ENCODE assay signal across 8 cellular contexts in genomic region chr11:128757235-128757711, GRCh38.
A peak's percentile ranks its signal among the peaks of the same experiment; 100 is the strongest.
DNase-seq lines count a peak whose midpoint lies in the region; ATAC-seq, FAIRE-seq and TF ChIP-seq lines count a peak whose summit lies in the region.

No MANE protein-coding gene starts in this region.

- peak; percentile 73 for ATAC-seq in GM21423 (IDR thresholded peaks at IDR 0.05; ENCODE audit: unreplicated experiment)
- ATAC-seq in HG03575 (IDR thresholded peaks at IDR 0.05; ENCODE audit: extremely low read depth, insufficient number of reproducible peaks, low FRiP score, unreplicated experiment) = peak; percentile 65

- peak; percentile 65 for DNase-seq in Daoy (ENCODE audit: low read depth)
- peak; percentile 56 for DNase-seq in activated CD4-positive, CD25-positive, alpha-beta regulatory T cell treated with anti-CD3 and anti-CD28 coated beads, Interleukin-2, amount 50 U/mL, for 72 hours
- DNase-seq in effector CD4-positive, alpha-beta T cell = peak; percentile 56
- DNase-seq in small intestine = peak; percentile 32
- DNase-seq in NCI-H1694 treated with DMSO at 0.1 percent for 48 hours (lab: John Stamatoyannopoulos, UW) = no peak
- no peak for DNase-seq in ovary

- TF ChIP-seq POLR2A in ovary (IDR thresholded peaks at IDR 0.05) = no peak

- 24 to 38% (median 35%) methylated on average over 3 of the region's 3 CpGs for WGBS in small intestine, 3 donors
- 49 to 67% (median 54%) methylated on average over 3 of the region's 3 CpGs for WGBS in ovary, 3 donors

- intact Hi-C loops in ovary (cut with DNase I) = no loop called here

- FAIRE-seq in small intestine (lab: Jason Lieb, UNC) = no peak

- H3K27ac ChIP-seq in small intestine (ENCODE audit: low read depth in 1 of 2, low read length in 1 of 2) = peak overlapping the region in 1 of 2 donors; percentile 12
- H3K27ac ChIP-seq in ovary = no peak overlapping the region

- no peak for TF ChIP-seq CTCF in ovary (IDR thresholded peaks at IDR 0.05)

- H3K36me3 ChIP-seq in small intestine (ENCODE audit: control insufficient read depth in 2 of 2, insufficient read depth in 2 of 2, low read length in 2 of 2) (no peaks in the 10 kb centered on the region), ovary (no peaks in the 10 kb centered on the region)

- H3K27me3 ChIP-seq in small intestine (ENCODE audit: control insufficient read depth in 2 of 2, insufficient read depth in 2 of 2, low read length in 2 of 2) (no peaks in the 10 kb centered on the region), ovary (no peaks in the 10 kb centered on the region)

- H3K9me3 ChIP-seq in small intestine (ENCODE audit: control insufficient read depth, low read depth) (no peaks in the 10 kb centered on the region), ovary (no peaks in the 10 kb centered on the region)

- TF ChIP-seq EP300 in ovary (IDR thresholded peaks at IDR 0.05) = no peak

- no peak overlapping the region for H3K4me3 ChIP-seq in small intestine (ENCODE audit: low read depth in 1 of 2, low read length in 2 of 2)
- no peak overlapping the region for H3K4me3 ChIP-seq in ovary

- H3K4me1 ChIP-seq in small intestine (ENCODE audit: control insufficient read depth in 2 of 2, insufficient read depth in 1 of 2, low read depth in 1 of 2, low read length in 1 of 2) (no peaks in the 10 kb centered on the region), ovary (ENCODE audit: insufficient read depth) (no peaks in the 10 kb centered on the region)

Comparison
In these comparisons a context has a peak if more than half of its experiments do, and no peak if none do; other contexts are left out.
1. DNase-seq: peak in Daoy (single experiment), activated CD4-positive, CD25-positive, alpha-beta regulatory T cell treated with anti-CD3 and anti-CD28 coated beads, Interleukin-2, amount 50 U/mL, for 72 hours (single experiment), effector CD4-positive, alpha-beta T cell (single experiment) and small intestine (single experiment); none in NCI-H1694 treated with DMSO at 0.1 percent for 48 hours (single experiment) and ovary (0 of 5).